Comparison of ENCODE assay signal across 8 cellular contexts in genomic region chr1:1692714-1693647, GRCh38. TPM values are rescaled to one million over a fixed set of nuclear protein-coding genes. Genes with fewer than 3 reads are reported as not detected.
DNase-seq lines count a peak whose midpoint lies in the region; ATAC-seq and TF ChIP-seq lines count a peak whose summit lies in the region.
"Not testable (repeated sequence)": the region's sequence is repeated elsewhere in the genome, so short reads cannot be mapped to it uniquely, and the experiment has no call there.

TSS of gene SLC35E2B (minus strand) at chr1:1692795. CDS start at chr1:1676699, 16,096 bp downstream.

- not testable (repeated sequence) for H3K27me3 ChIP-seq in H7 (ENCODE audit: control insufficient read depth, insufficient read depth, low read length); neural cell (ENCODE audit: insufficient read depth, low read depth, low read length)

- TF ChIP-seq EP300 in neural cell (conservative IDR thresholded peaks at IDR 0.05; ENCODE audit: poor library complexity, severe bottlenecking) = not testable (repeated sequence)

- peak within 1 kb of the TSS; percentile 95 for H3K27ac Mint-ChIP-seq in activated T-helper 2 cell treated with anti-CD3 and anti-CD28 coated beads, Interferon-gamma antibody, Interleukin-2, Interleukin-4, amounts not matched to agents 10 μg/mL and 5 μg/mL and 100 μg/mL, durations not matched to agents 14 hours and 24 hours and 36 hours

- not testable (repeated sequence) for H3K9me3 Mint-ChIP-seq in activated T-helper 2 cell treated with anti-CD3 and anti-CD28 coated beads, Interferon-gamma antibody, Interleukin-2, Interleukin-4, amounts not matched to agents 10 μg/mL and 5 μg/mL and 100 μg/mL, durations not matched to agents 14 hours and 24 hours and 36 hours

- not testable (repeated sequence) for H3K27me3 Mint-ChIP-seq in activated T-helper 2 cell treated with anti-CD3 and anti-CD28 coated beads, Interferon-gamma antibody, Interleukin-2, Interleukin-4, amounts not matched to agents 10 μg/mL and 5 μg/mL and 100 μg/mL, durations not matched to agents 14 hours and 24 hours and 36 hours (ENCODE audit: low read depth)

- DNase-seq in EL (peak; percentile 84), H7 (peak; percentile 90), M059J (ENCODE audit: low read depth) (peak; percentile 80), fibroblast of pulmonary artery (ENCODE audit: low read depth) (peak; percentile 96)
- DNase-seq in activated T-helper 2 cell treated with anti-CD3 and anti-CD28 coated beads, Interferon-gamma antibody, Interleukin-2, Interleukin-4, amounts not matched to agents 10 μg/mL and 5 μg/mL and 100 μg/mL, durations not matched to agents 14 hours and 24 hours and 36 hours (ENCODE audit: low spot score) = peak; percentile 93
- peak; percentile 76 for DNase-seq in stimulated activated naive CD8-positive, alpha-beta T cell treated with anti-CD3 and anti-CD28 coated beads, Interleukin-15, Interleukin-2, amounts not matched to agents 100 U/mL and 50 U/mL, for 24 hours

- peak; percentile 91 for ATAC-seq in stimulated activated naive CD8-positive, alpha-beta T cell treated with anti-CD3 and anti-CD28 coated beads, Interleukin-15, Interleukin-2, amounts not matched to agents 100 U/mL and 50 U/mL, for 24 hours

- H3K9ac ChIP-seq in neural cell (ENCODE audit: low read length) = peak within 1 kb of the TSS; percentile 66

- H3K4me3 ChIP-seq in H7 (ENCODE audit: insufficient read depth, low read depth, low read length) (peak within 1 kb of the TSS; percentile 59), fibroblast of pulmonary artery (replicated peaks; ENCODE audit: low read depth, low read length) (peak within 1 kb of the TSS; percentile 59), neural cell (ENCODE audit: low read length) (peak within 1 kb of the TSS; percentile 57)

- intact Hi-C loops in activated T-helper 2 cell treated with anti-CD3 and anti-CD28 coated beads, Interferon-gamma antibody, Interleukin-2, Interleukin-4, amounts not matched to agents 10 μg/mL and 5 μg/mL and 100 μg/mL, durations not matched to agents 14 hours and 24 hours and 36 hours (cut with micrococcal nuclease) = not testable (repeated sequence)

- not testable (repeated sequence) for H3K79me2 ChIP-seq in neural cell (replicated peaks; ENCODE audit: insufficient read depth, low read length)

- not testable (repeated sequence) for H3K9me2 ChIP-seq in neural cell (ENCODE audit: insufficient read depth, low read length)

- not testable (repeated sequence) for H2AFZ ChIP-seq in neural cell (ENCODE audit: low read depth, low read length)

- not testable (repeated sequence) for H3K4me1 Mint-ChIP-seq in activated T-helper 2 cell treated with anti-CD3 and anti-CD28 coated beads, Interferon-gamma antibody, Interleukin-2, Interleukin-4, amounts not matched to agents 10 μg/mL and 5 μg/mL and 100 μg/mL, durations not matched to agents 14 hours and 24 hours and 36 hours (ENCODE audit: low read depth)

- not testable (repeated sequence) for TF ChIP-seq CTCF in fibroblast of pulmonary artery (IDR thresholded peaks at IDR 0.05; ENCODE audit: low read length, missing control alignments); neural cell (IDR thresholded peaks at IDR 0.05; ENCODE audit: poor library complexity, severe bottlenecking)

- peak; percentile 47 for TF ChIP-seq POLR2A in Raji (IDR thresholded peaks at IDR 0.05; ENCODE audit: insufficient read depth, low read depth, low read length)

- not testable (repeated sequence) for H3K9me3 ChIP-seq in neural cell (ENCODE audit: low read length)

- H3K27ac ChIP-seq in neural cell (ENCODE audit: low read length) = peak within 1 kb of the TSS; percentile 74

- not testable (repeated sequence) for H3K36me3 ChIP-seq in H7 (replicated peaks; ENCODE audit: control insufficient read depth, insufficient read depth, low read length); neural cell (ENCODE audit: insufficient read depth, low read length)

- TF ChIP-seq RAD21 in neural cell (conservative IDR thresholded peaks at IDR 0.05) = not testable (repeated sequence)

- H3K36me3 Mint-ChIP-seq in activated T-helper 2 cell treated with anti-CD3 and anti-CD28 coated beads, Interferon-gamma antibody, Interleukin-2, Interleukin-4, amounts not matched to agents 10 μg/mL and 5 μg/mL and 100 μg/mL, durations not matched to agents 14 hours and 24 hours and 36 hours (ENCODE audit: low read depth) = peaks cover 12% of the 10 kb centered on the region

- H4K20me1 ChIP-seq in neural cell (ENCODE audit: insufficient read depth) = not testable (repeated sequence)

- not testable (repeated sequence) for H3K4me2 ChIP-seq in neural cell (ENCODE audit: low read length)

- peak within 1 kb of the TSS; percentile 77 for H3K4me3 Mint-ChIP-seq in activated T-helper 2 cell treated with anti-CD3 and anti-CD28 coated beads, Interferon-gamma antibody, Interleukin-2, Interleukin-4, amounts not matched to agents 10 μg/mL and 5 μg/mL and 100 μg/mL, durations not matched to agents 14 hours and 24 hours and 36 hours (ENCODE audit: low read depth)

- not testable (repeated sequence) for H3F3A ChIP-seq in neural cell (ENCODE audit: insufficient read depth, low read length, poor library complexity, severe bottlenecking)

TF ChIP-seq in neural cell, 6 proteins besides CTCF, POLR2A, EP300 and RAD21:
- TF ChIP-seq POLR2AphosphoS5 (IDR thresholded peaks at IDR 0.05) = peak; percentile 51

RNA-seq across cellular contexts. Expression of gene SLC35E2B, which starts in this region (rescaled TPM):
- 47.4 and 54.8 TPM in 2 replicates for total RNA-seq in H7 (2014; rRNA removed; shearing (Covaris generic))
- 11.5 and 25.5 TPM in 2 replicates for total RNA-seq in M059J (2014; rRNA removed; shearing (Covaris generic))
- 41.9 and 42.9 TPM in 2 replicates for total RNA-seq in activated T-helper 2 cell treated with anti-CD3 and anti-CD28 coated beads, Interferon-gamma antibody, Interleukin-2, Interleukin-4, amounts not matched to agents 10 μg/mL and 5 μg/mL and 100 μg/mL, durations not matched to agents 14 hours and 24 hours and 36 hours
- 93.2 and 112 TPM in 2 replicates for polyA plus RNA-seq in neural cell
- 155 TPM in 2 replicates for polyA minus RNA-seq in neural cell

Comparison
In these comparisons a context has a peak if more than half of its experiments do, and no peak if none do; other contexts are left out.
1. Peak in every context shown above with its lines: DNase-seq, ATAC-seq, H3K4me3 ChIP-seq and H3K27ac ChIP-seq.